In the genomic region with DNA sequence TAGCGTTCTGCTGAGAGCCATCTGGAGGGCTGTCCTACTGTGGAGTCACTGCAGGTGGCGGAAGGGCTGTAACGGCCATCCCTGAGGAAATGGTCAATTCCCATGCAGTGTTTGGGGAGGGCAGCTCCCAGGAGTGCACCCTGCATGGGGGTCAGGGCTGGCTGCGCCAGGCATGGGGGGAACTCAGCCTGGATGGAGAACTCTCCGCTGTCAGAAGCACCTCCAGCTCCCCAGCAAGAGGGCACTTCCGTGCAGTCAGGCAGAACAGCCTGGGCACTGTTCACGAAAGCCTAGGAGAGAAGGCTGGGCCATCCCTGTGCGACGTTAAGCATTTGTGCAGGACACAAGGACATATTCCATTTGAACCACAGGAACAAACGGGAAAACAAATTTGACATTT, we compare ENCODE assay signal across 20 cellular contexts.
DNase-seq lines count a peak whose midpoint lies in the region; ATAC-seq and TF ChIP-seq lines count a peak whose summit lies in the region.
"Had no signal": no experiment of that assay in that cellular context is flagged by ENCODE, and none has a peak within 500 bp of the region (broad histone marks: within the 10 kb centered on the region; RNA-seq: fewer than 3 reads in every experiment).

No MANE protein-coding gene starts in this region.

- no TSS peak for BruUV-seq in IMR-90 (replicated peaks; lab: Mats Ljungman, UMichigan)

- H2BK120ac ChIP-seq in IMR-90 (ENCODE audit: low read depth, low read length) = peak overlapping the region; percentile 11; the same call in 1 of the 2 replicates

- no peak overlapping the region for H3K18ac ChIP-seq in IMR-90 (ENCODE audit: low read depth, low read length)

- peaks cover 13% of the 10 kb centered on the region for H3K4me1 ChIP-seq in IMR-90 (ENCODE audit: control insufficient read depth, insufficient read depth, low read length)
- H3K4me1 ChIP-seq in osteoblast (ENCODE audit: insufficient read depth, low read length) = peaks cover 28% of the 10 kb centered on the region
- H3K4me1 ChIP-seq in tibial artery = peaks cover 0 to 75% (median 57%) of the 10 kb centered on the region in 4 donors

- 98% methylated on average over 7 of the region's 10 CpGs; no CpG with 5 or more reads in 1 of the 2 experiments for WGBS in IMR-90 (ENCODE audit: extremely low coverage in 2 of 2, insufficient read length in 1 of 2), 2 experiments

- H3K27ac ChIP-seq in IMR-90 (ENCODE audit: insufficient read depth, low read length) (no peak overlapping the region), osteoblast (ENCODE audit: low read depth, low read length) (peak overlapping the region; percentile 61), tibial artery (peak overlapping the region; percentile 73)
- H3K27ac ChIP-seq: SK-N-MC had no signal

- H3K4ac ChIP-seq in IMR-90 (ENCODE audit: low read depth, low read length) = no peak overlapping the region

- TF ChIP-seq RAD21 in IMR-90 (IDR thresholded peaks at IDR 0.05; ENCODE audit: low read length) = no peak

- peaks cover 44% of the 10 kb centered on the region for H3K36me3 Mint-ChIP-seq in activated CD4-positive, alpha-beta memory T cell treated with anti-CD3 and anti-CD28 coated beads for 36 hours
- peaks cover 88% of the 10 kb centered on the region for H3K36me3 Mint-ChIP-seq in nephron progenitor cell (ENCODE audit: low read depth)

- no peak overlapping the region; the same call in 1 of the 2 replicates for H2BK20ac ChIP-seq in IMR-90 (ENCODE audit: low read depth, low read length)

- H3K9ac ChIP-seq in IMR-90 (ENCODE audit: low read depth, low read length) = no peak overlapping the region

- POLR2A ChIA-PET in IMR-90 (lab: Charles Lee; ENCODE audit: unreplicated experiment) = no interaction called here
- POLR2A ChIA-PET in activated CD4-positive, alpha-beta memory T cell treated with anti-CD3 and anti-CD28 coated beads for 36 hours (lab: Charles Lee) = no interaction called here

- no peak for TF ChIP-seq POLR2A in IMR-90 (IDR thresholded peaks at IDR 0.05; ENCODE audit: low read depth, low read length)

- no peak overlapping the region for H3K27ac Mint-ChIP-seq in activated CD4-positive, alpha-beta memory T cell treated with anti-CD3 and anti-CD28 coated beads for 36 hours
- no peak overlapping the region for H3K27ac Mint-ChIP-seq in nephron progenitor cell
- H3K27ac Mint-ChIP-seq: activated naive CD8-positive, alpha-beta T cell treated with anti-CD3 and anti-CD28 coated beads, Interleukin-2, amount 10 ng/mL, durations not matched to agents 7 days and 5 days had no signal

- H2BK15ac ChIP-seq in IMR-90 (ENCODE audit: low read depth, low read length) = no peak overlapping the region

- H3K4me1 Mint-ChIP-seq in activated CD4-positive, alpha-beta memory T cell treated with anti-CD3 and anti-CD28 coated beads for 36 hours (ENCODE audit: low read depth) = peaks cover 44% of the 10 kb centered on the region
- H3K4me1 Mint-ChIP-seq in nephron progenitor cell = peaks cover 53% of the 10 kb centered on the region

- H3K79me1 ChIP-seq in IMR-90 (ENCODE audit: low read depth in 1 of 2, low read length in 2 of 2) = peaks cover 0 to 13% of the 10 kb centered on the region in 2 experiments; a peak in 2 of 4 replicates

- peaks cover 66% of the 10 kb centered on the region for H3K36me3 ChIP-seq in IMR-90 (ENCODE audit: control insufficient read depth, insufficient read depth, low read length)
- no peaks in the 10 kb centered on the region for H3K36me3 ChIP-seq in osteoblast (ENCODE audit: insufficient read depth, low read length)
- H3K36me3 ChIP-seq in tibial artery = peaks cover 16 to 66% (median 40%) of the 10 kb centered on the region in 3 donors

- no peak overlapping the region for H2AK9ac ChIP-seq in IMR-90 (replicated peaks; ENCODE audit: low read depth, low read length, poor library complexity)

- CTCF ChIA-PET in IMR-90 (lab: Yijun Ruan, JAX) = no interaction called here
- CTCF ChIA-PET in activated CD4-positive, alpha-beta memory T cell treated with anti-CD3 and anti-CD28 coated beads for 36 hours (lab: Charles Lee) = no interaction called here

- no peak overlapping the region for H3K14ac ChIP-seq in IMR-90 (replicated peaks; ENCODE audit: low read depth, low read length)

- no peak overlapping the region for H4K8ac ChIP-seq in IMR-90 (ENCODE audit: low read depth in 2 of 2, low read length in 2 of 2)

- no peak overlapping the region for H2AFZ ChIP-seq in IMR-90 (replicated peaks; ENCODE audit: low read length, poor library complexity)
- no peak overlapping the region for H2AFZ ChIP-seq in osteoblast (ENCODE audit: low read length)

- H3K56ac ChIP-seq in IMR-90 (ENCODE audit: extremely low read depth, insufficient read depth, low read length) = no peak overlapping the region

- H2AK5ac ChIP-seq in IMR-90 (ENCODE audit: low read depth, low read length) = peak overlapping the region; percentile 6

- H3K4me2 ChIP-seq in IMR-90 (ENCODE audit: low read depth, low read length) = no peak overlapping the region
- no peak overlapping the region for H3K4me2 ChIP-seq in osteoblast (ENCODE audit: insufficient read depth, low read length)

- no peaks in the 10 kb centered on the region for H3K79me2 ChIP-seq in osteoblast (ENCODE audit: insufficient read depth, low read length)

- no peak overlapping the region for H4K91ac ChIP-seq in IMR-90 (ENCODE audit: insufficient read depth, low read depth, low read length)

- peaks cover 26% of the 10 kb centered on the region for H3K9me1 ChIP-seq in IMR-90 (ENCODE audit: insufficient read depth, low read length)

- H3K4me3 ChIP-seq in IMR-90 (ENCODE audit: insufficient read depth, low read depth, low read length) (no peak overlapping the region), osteoblast (ENCODE audit: insufficient read depth, low read length) (no peak overlapping the region), tibial artery (no peak overlapping the region)
- H3K4me3 ChIP-seq: body of pancreas, lung, SK-N-MC had no signal

- in situ Hi-C loops in IMR-90 (cut with MboI; ENCODE audit: low sequenced_read_pairs) = no loop called here

- H3K27me3 ChIP-seq in IMR-90 (ENCODE audit: control insufficient read depth, insufficient read depth, low read length) = no peaks in the 10 kb centered on the region
- H3K27me3 ChIP-seq in osteoblast (ENCODE audit: insufficient read depth, low read length) = no peaks in the 10 kb centered on the region
- no peaks in the 10 kb centered on the region for H3K27me3 ChIP-seq in tibial artery
- H3K27me3 ChIP-seq: body of pancreas had no signal

- H4K20me1 ChIP-seq in IMR-90 (ENCODE audit: insufficient read depth, low read length) (no peaks in the 10 kb centered on the region), osteoblast (ENCODE audit: insufficient read depth, low read length) (no peaks in the 10 kb centered on the region)

- dilution Hi-C loops in IMR-90 (cut with HindIII; ENCODE audit: low sequenced_read_pairs, unreplicated experiment) = no loop called here

- H3K4me3 Mint-ChIP-seq in activated CD4-positive, alpha-beta memory T cell treated with anti-CD3 and anti-CD28 coated beads for 36 hours = no peak overlapping the region
- no peak overlapping the region for H3K4me3 Mint-ChIP-seq in nephron progenitor cell
- H3K4me3 Mint-ChIP-seq: activated naive CD8-positive, alpha-beta T cell treated with anti-CD3 and anti-CD28 coated beads, Interleukin-2, amount 10 ng/mL, durations not matched to agents 7 days and 5 days; CD4-positive, alpha-beta T cell; T-helper 2 cell treated with Interferon-gamma antibody and Interleukin-4, amounts not matched to agents 5 μg/mL and 100 μg/mL, for 36 hours had no signal

- DNase-seq in IMR-90 (no peak), cerebellar cortex (ENCODE audit: low spot score) (peak; percentile 54), osteoblast (ENCODE audit: insufficient read length, low spot score, missing footprints) (no peak), tibial artery (no peak), NCI-H2029 (lab: John Stamatoyannopoulos, UW) (no peak), nephron progenitor cell (no peak)
- DNase-seq in activated CD4-positive, alpha-beta memory T cell treated with anti-CD3 and anti-CD28 coated beads for 36 hours = no peak
- DNase-seq: activated CD4-positive, alpha-beta T cell treated with anti-CD3 and anti-CD28 coated beads for 48 hours; activated naive CD8-positive, alpha-beta T cell treated with anti-CD3 and anti-CD28 coated beads, Interleukin-2, amount 10 ng/mL, durations not matched to agents 7 days and 5 days; cortex of kidney; EL; NCI-H1092 treated with DMSO at 0.1 percent for 48 hours; NCI-H1930; NCI-H2227 treated with DMSO at 0.1 percent for 48 hours; NCI-H748 treated with DMSO at 0.1 percent for 48 hours had no signal

- no peaks in the 10 kb centered on the region for H3K9me3 Mint-ChIP-seq in activated CD4-positive, alpha-beta memory T cell treated with anti-CD3 and anti-CD28 coated beads for 36 hours
- H3K9me3 Mint-ChIP-seq in nephron progenitor cell = no peaks in the 10 kb centered on the region
- H3K9me3 Mint-ChIP-seq: activated naive CD8-positive, alpha-beta T cell treated with anti-CD3 and anti-CD28 coated beads, Interleukin-2, amount 10 ng/mL, durations not matched to agents 7 days and 5 days; CD4-positive, alpha-beta T cell; T-helper 2 cell treated with Interferon-gamma antibody and Interleukin-4, amounts not matched to agents 5 μg/mL and 100 μg/mL, for 36 hours had no signal

- H3K27me3 Mint-ChIP-seq in activated CD4-positive, alpha-beta memory T cell treated with anti-CD3 and anti-CD28 coated beads for 36 hours = no peaks in the 10 kb centered on the region
- peaks cover 2% of the 10 kb centered on the region for H3K27me3 Mint-ChIP-seq in nephron progenitor cell (ENCODE audit: low read depth, poor library complexity)
- H3K27me3 Mint-ChIP-seq: activated naive CD8-positive, alpha-beta T cell treated with anti-CD3 and anti-CD28 coated beads, Interleukin-2, amount 10 ng/mL, durations not matched to agents 7 days and 5 days; CD4-positive, alpha-beta T cell had no signal

- ATAC-seq in IMR-90 (ENCODE audit: low read depth) = no peak
- ATAC-seq: body of pancreas had no signal

- H2BK5ac ChIP-seq in IMR-90 (ENCODE audit: low read depth, low read length, poor library complexity, severe bottlenecking) = peak overlapping the region; percentile 15

- no peak overlapping the region for H3K23ac ChIP-seq in IMR-90 (ENCODE audit: low read depth, low read length)

- no peak overlapping the region for H4K5ac ChIP-seq in IMR-90 (ENCODE audit: low read depth, low read length)

- intact Hi-C loops in IMR-90 (cut with micrococcal nuclease) = no loop called here
- intact Hi-C loops in tibial artery (cut with DNase I; ENCODE audit: low total_unique reads) = no loop called here
- intact Hi-C loops in activated CD4-positive, alpha-beta memory T cell treated with anti-CD3 and anti-CD28 coated beads for 36 hours (cut with micrococcal nuclease) = no loop called here

- TF ChIP-seq CTCF in IMR-90 (conservative IDR thresholded peaks at IDR 0.05; ENCODE audit: low read depth, low read length) (no peak), osteoblast (IDR thresholded peaks at IDR 0.05; ENCODE audit: extremely low read depth, low read depth, low read length) (no peak), tibial artery (IDR thresholded peaks at IDR 0.05) (no peak), nephron progenitor cell (IDR thresholded peaks at IDR 0.05) (no peak)

- H3K9me3 ChIP-seq in IMR-90 (ENCODE audit: control insufficient read depth, insufficient read depth, low read length) = no peaks in the 10 kb centered on the region
- H3K9me3 ChIP-seq in osteoblast (ENCODE audit: low read depth, low read length) = no peaks in the 10 kb centered on the region
- no peaks in the 10 kb centered on the region for H3K9me3 ChIP-seq in tibial artery
- H3K9me3 ChIP-seq: body of pancreas had no signal
